In genomic region chr9:96686638-96687335, GRCh38 we compare ENCODE assay signal across 8 cellular contexts. TPM values are rescaled to one million over a fixed set of nuclear protein-coding genes. Genes with fewer than 3 reads are reported as not detected.
A peak's percentile ranks its signal among the peaks of the same experiment; 100 is the strongest.
DNase-seq lines count a peak whose midpoint lies in the region; ATAC-seq and TF ChIP-seq lines count a peak whose summit lies in the region.

No MANE protein-coding gene starts in this region.

- H3K36me3 ChIP-seq in BJ (ENCODE audit: control insufficient read depth, insufficient read depth, low read length), result no peaks in the 10 kb centered on the region
- H3K36me3 ChIP-seq in ectodermal cell (ENCODE audit: control insufficient read depth, insufficient read depth, low read length), result no peaks in the 10 kb centered on the region

- TF ChIP-seq CTCF in BJ (IDR thresholded peaks at IDR 0.05; ENCODE audit: insufficient read depth, low read depth, low read length), result peak; percentile 78
- no peak for TF ChIP-seq CTCF in lower leg skin (IDR thresholded peaks at IDR 0.05)

- POLR2A ChIA-PET in BJ (lab: Charles Lee), result no interaction called here

- DNase-seq in BJ (ENCODE audit: low read depth), result peak; percentile 22
- peak; percentile 22 for DNase-seq in HuH-7.5 (ENCODE audit: low spot score)
- DNase-seq in activated CD8-positive, alpha-beta memory T cell treated with anti-CD3 and anti-CD28 coated beads for 1 hour (ENCODE audit: extremely low read depth in 1 of 2, low read depth in 1 of 2), result peak; percentile 49 to 51
- DNase-seq in lower leg skin (ENCODE audit: low spot score in 2 of 2), result peak; percentile 64 to 95
- DNase-seq in stimulated activated CD4-positive, alpha-beta T cell treated with anti-CD3 and anti-CD28 coated beads, Interleukin-2, amount 100 ng/mL, for 24 hours, result peak; percentile 72 to 77

- TF ChIP-seq POLR2A in lower leg skin (IDR thresholded peaks at IDR 0.05), result no peak

- intact Hi-C loops in lower leg skin (cut with DNase I; ENCODE audit: low total_unique reads), result no loop called here

- no peaks in the 10 kb centered on the region for H3K4me1 ChIP-seq in ectodermal cell (ENCODE audit: control insufficient read depth, insufficient read depth, low read length)

- no peak overlapping the region for H3K27ac ChIP-seq in ectodermal cell (ENCODE audit: insufficient read depth, low read depth, low read length, poor library complexity, severe bottlenecking)

- H3K9me3 ChIP-seq in ectodermal cell (ENCODE audit: control insufficient read depth, low read length), result no peaks in the 10 kb centered on the region

- no peak for ATAC-seq in GM18868 (IDR thresholded peaks at IDR 0.05; ENCODE audit: unreplicated experiment)
- ATAC-seq in HG03196 (IDR thresholded peaks at IDR 0.05; ENCODE audit: unreplicated experiment), result no peak

- H3K27me3 ChIP-seq in BJ (ENCODE audit: control insufficient read depth, insufficient read depth, low read length) (no peaks in the 10 kb centered on the region), ectodermal cell (ENCODE audit: control insufficient read depth, insufficient read depth, low read length, poor library complexity, severe bottlenecking) (no peaks in the 10 kb centered on the region)

- CTCF ChIA-PET in BJ (lab: Yijun Ruan, JAX), result interaction anchor here (0.9 to 1.3 kb wide), 4 partner anchors 7 to 359 kb away, joined by 3 to 6 read pairs (median 5); no protein-coding TSS in a partner anchor

- H3K4me3 ChIP-seq in BJ (ENCODE audit: low read depth, low read length), result peak overlapping the region; percentile 43
- peak overlapping the region; percentile 49 for H3K4me3 ChIP-seq in ectodermal cell (ENCODE audit: insufficient read depth, low read depth, low read length)
- peak overlapping the region; percentile 16 for H3K4me3 ChIP-seq in lower leg skin (ENCODE audit: low read depth, poor library complexity, severe bottlenecking)

- WGBS in ectodermal cell, 2 experiments, result 20% methylated on average over 62 of the region's 62 CpGs
- WGBS in lower leg skin, 2 donors, result 4 to 8% methylated on average over 38 to 40 of the region's 62 CpGs

RNA-seq across cellular contexts. Expression of gene PRXL2C, which starts 31.7 kb away (rescaled TPM):
- 10.6 and 13.1 TPM in 2 replicates for polyA plus RNA-seq in BJ (2011; rRNA removed)
- 7.8 and 10.0 TPM in 2 replicates for polyA minus RNA-seq in BJ (2011; rRNA and poly(A)+ RNA removed)
- 6.5 TPM for polyA plus RNA-seq in ectodermal cell (2013, experiment 1 of 4)
- polyA plus RNA-seq in ectodermal cell (2013, experiment 2 of 4), result 5.9 TPM
- polyA plus RNA-seq in ectodermal cell (2013, experiment 3 of 4), result 5.6 TPM
- polyA plus RNA-seq in ectodermal cell (2013, experiment 4 of 4), result 5.8 TPM
- total RNA-seq in lower leg skin, result 10 to 100 TPM in 2 of 4 donors, 1 to 10 TPM in 2; 6.1 to 12.4 (median 9.4) TPM

Comparison
In these comparisons a context has a peak if more than half of its experiments do, and no peak if none do; other contexts are left out.
1. DNase-seq: peak in every context shown above with its lines; median percentile 80 in lower leg skin; 74 in stimulated activated CD4-positive, alpha-beta T cell treated with anti-CD3 and anti-CD28 coated beads, Interleukin-2, amount 100 ng/mL, for 24 hours; 50 in activated CD8-positive, alpha-beta memory T cell treated with anti-CD3 and anti-CD28 coated beads for 1 hour; 22 in BJ; 22 in HuH-7.5.